Comparison of ENCODE assay signal across 11 cellular contexts in genomic region chr4:82217986-82218715, GRCh38.
A peak's percentile ranks its signal among the peaks of the same experiment; 100 is the strongest.
DNase-seq lines count a peak whose midpoint lies in the region; ATAC-seq, FAIRE-seq and TF ChIP-seq lines count a peak whose summit lies in the region.
"Had no signal": no experiment of that assay in that cellular context is flagged by ENCODE, and none has a peak within 500 bp of the region (broad histone marks: within the 10 kb centered on the region; RNA-seq: fewer than 3 reads in every experiment).

No MANE protein-coding gene starts in this region.

- no peaks in the 10 kb centered on the region for H3K36me3 ChIP-seq in IMR-90 (ENCODE audit: control insufficient read depth, insufficient read depth, low read length)
- H3K36me3 ChIP-seq in bronchial epithelial cell (ENCODE audit: control insufficient read depth, insufficient read depth, low read length): no peaks in the 10 kb centered on the region
- no peaks in the 10 kb centered on the region for H3K36me3 ChIP-seq in neural progenitor cell

- H3K4me1 Mint-ChIP-seq in neural progenitor cell: no peaks in the 10 kb centered on the region

- H2AFZ ChIP-seq in IMR-90 (replicated peaks; ENCODE audit: low read length, poor library complexity) (no peak overlapping the region), neural progenitor cell (replicated peaks) (no peak overlapping the region)

- H2BK120ac ChIP-seq in IMR-90 (ENCODE audit: low read depth, low read length): no peak overlapping the region

- H3K27ac ChIP-seq in IMR-90 (ENCODE audit: insufficient read depth, low read length): no peak overlapping the region
- no peak overlapping the region for H3K27ac ChIP-seq in neural progenitor cell

- H3K4ac ChIP-seq in IMR-90 (ENCODE audit: low read depth, low read length): no peak overlapping the region

- H2BK15ac ChIP-seq in IMR-90 (ENCODE audit: low read depth, low read length): no peak overlapping the region

- dilution Hi-C loops in IMR-90 (cut with HindIII; ENCODE audit: low sequenced_read_pairs, unreplicated experiment): no loop called here

- H3K79me1 ChIP-seq in IMR-90 (ENCODE audit: low read depth in 1 of 2, low read length in 2 of 2): no peaks in the 10 kb centered on the region

- no peaks in the 10 kb centered on the region for H3K79me2 ChIP-seq in neural progenitor cell (ENCODE audit: low read depth)

- H3K23ac ChIP-seq in IMR-90 (ENCODE audit: low read depth, low read length): no peak overlapping the region

- peaks cover 3% of the 10 kb centered on the region for H3F3A ChIP-seq in neural progenitor cell (ENCODE audit: low read depth)

- CTCF ChIA-PET in IMR-90 (lab: Yijun Ruan, JAX): no interaction called here

- no peaks in the 10 kb centered on the region for H3K27me3 Mint-ChIP-seq in neural progenitor cell (ENCODE audit: insufficient read depth, low read depth)
- H3K27me3 Mint-ChIP-seq: activated naive CD8-positive, alpha-beta T cell had no signal

- H3K4me3 Mint-ChIP-seq in neural progenitor cell: no peak overlapping the region
- H3K4me3 Mint-ChIP-seq: activated naive CD8-positive, alpha-beta T cell had no signal

- ATAC-seq in IMR-90 (ENCODE audit: low read depth): no peak

- no peak overlapping the region for H3K4me2 ChIP-seq in IMR-90 (ENCODE audit: low read depth, low read length)
- no peak overlapping the region for H3K4me2 ChIP-seq in neural progenitor cell

- TF ChIP-seq POLR2A in IMR-90 (IDR thresholded peaks at IDR 0.05; ENCODE audit: low read depth, low read length): no peak

- no peak overlapping the region for H3K14ac ChIP-seq in IMR-90 (replicated peaks; ENCODE audit: low read depth, low read length)

- no peak overlapping the region for H2BK20ac ChIP-seq in IMR-90 (ENCODE audit: low read depth, low read length)

- no peaks in the 10 kb centered on the region for H3K9me3 Mint-ChIP-seq in neural progenitor cell

- peak; percentile 15 for DNase-seq in NCI-H748 (lab: John Stamatoyannopoulos, UW; ENCODE audit: unreplicated experiment)
- DNase-seq in NCI-H748 treated with DMSO at 0.1 percent for 48 hours (lab: John Stamatoyannopoulos, UW): no peak
- no peak for DNase-seq in IMR-90
- peak; percentile 22 for DNase-seq in bronchial epithelial cell (ENCODE audit: low read depth)
- peak; percentile 19 for DNase-seq in neural progenitor cell (ENCODE audit: low spot score)
- DNase-seq in ureter (ENCODE audit: low spot score): no peak
- no peak for DNase-seq in activated CD4-positive, CD25-positive, alpha-beta regulatory T cell (lab: John Stamatoyannopoulos, UW)
- no peak for DNase-seq in UCSD-AML1 (lab: John Stamatoyannopoulos, UW; ENCODE audit: unreplicated experiment)
- DNase-seq: C1 segment of cervical spinal cord, retina had no signal

- H3K56ac ChIP-seq in IMR-90 (ENCODE audit: extremely low read depth, insufficient read depth, low read length): no peak overlapping the region

- no peaks in the 10 kb centered on the region; the same call in 1 of the 2 replicates for H3K27me3 ChIP-seq in IMR-90 (ENCODE audit: control insufficient read depth, insufficient read depth, low read length)
- peaks cover 3% of the 10 kb centered on the region for H3K27me3 ChIP-seq in bronchial epithelial cell (ENCODE audit: control insufficient read depth, insufficient read depth, low read length)
- no peaks in the 10 kb centered on the region for H3K27me3 ChIP-seq in neural progenitor cell

- no peak overlapping the region for H2AK9ac ChIP-seq in IMR-90 (replicated peaks; ENCODE audit: low read depth, low read length, poor library complexity)

- no peaks in the 10 kb centered on the region for H3K9me1 ChIP-seq in IMR-90 (ENCODE audit: insufficient read depth, low read length)

- H3K4me1 ChIP-seq in IMR-90 (ENCODE audit: control insufficient read depth, insufficient read depth, low read length): no peaks in the 10 kb centered on the region
- H3K4me1 ChIP-seq in neural progenitor cell: no peaks in the 10 kb centered on the region

- no peak overlapping the region for H4K8ac ChIP-seq in IMR-90 (ENCODE audit: low read depth in 2 of 2, low read length in 2 of 2)

- H3K18ac ChIP-seq in IMR-90 (ENCODE audit: low read depth, low read length): no peak overlapping the region

- H3K9ac ChIP-seq in IMR-90 (ENCODE audit: low read depth, low read length) (no peak overlapping the region), neural progenitor cell (no peak overlapping the region)

- H4K5ac ChIP-seq in IMR-90 (ENCODE audit: low read depth, low read length): no peak overlapping the region

- no peak for FAIRE-seq in bronchial epithelial cell (lab: Jason Lieb, UNC)

- no peak overlapping the region for H2AK5ac ChIP-seq in IMR-90 (ENCODE audit: low read depth, low read length)

- H3K9me3 ChIP-seq in IMR-90 (ENCODE audit: control insufficient read depth, insufficient read depth, low read length) (no peaks in the 10 kb centered on the region), neural progenitor cell (ENCODE audit: low read depth) (no peaks in the 10 kb centered on the region)

- H3K36me3 Mint-ChIP-seq in neural progenitor cell: no peaks in the 10 kb centered on the region
- H3K36me3 Mint-ChIP-seq: activated naive CD8-positive, alpha-beta T cell had no signal

- H2BK5ac ChIP-seq in IMR-90 (ENCODE audit: low read depth, low read length, poor library complexity, severe bottlenecking): no peak overlapping the region

- intact Hi-C loops in IMR-90 (cut with micrococcal nuclease): no loop called here

- no peak overlapping the region for H3K4me3 ChIP-seq in IMR-90 (ENCODE audit: insufficient read depth, low read depth, low read length)
- H3K4me3 ChIP-seq in bronchial epithelial cell (ENCODE audit: low read depth, low read length): no peak overlapping the region
- H3K4me3 ChIP-seq in neural progenitor cell: no peak overlapping the region

- H3K27ac Mint-ChIP-seq in neural progenitor cell: no peak overlapping the region
- H3K27ac Mint-ChIP-seq: activated naive CD8-positive, alpha-beta T cell had no signal

- WGBS in IMR-90 (ENCODE audit: extremely low coverage in 2 of 2, insufficient read length in 1 of 2), 2 experiments: 35% methylated on average over 2 of the region's 3 CpGs; no CpG with 5 or more reads in 1 of the 2 experiments

- no peak for TF ChIP-seq RAD21 in IMR-90 (IDR thresholded peaks at IDR 0.05; ENCODE audit: low read length)

- H4K20me1 ChIP-seq in IMR-90 (ENCODE audit: insufficient read depth, low read length): no peaks in the 10 kb centered on the region
- no peaks in the 10 kb centered on the region for H4K20me1 ChIP-seq in neural progenitor cell (ENCODE audit: low read depth)

- POLR2A ChIA-PET in IMR-90 (lab: Charles Lee; ENCODE audit: unreplicated experiment): no interaction called here

- BruUV-seq in IMR-90 (replicated peaks; lab: Mats Ljungman, UMichigan): no TSS peak

- in situ Hi-C loops in IMR-90 (cut with MboI; ENCODE audit: low sequenced_read_pairs): no loop called here

- TF ChIP-seq CTCF in IMR-90 (conservative IDR thresholded peaks at IDR 0.05; ENCODE audit: low read depth, low read length) (peak; percentile 26), bronchial epithelial cell (IDR thresholded peaks at IDR 0.05; ENCODE audit: insufficient read depth, low read length, severe bottlenecking) (peak; percentile 58), neural progenitor cell (IDR thresholded peaks at IDR 0.05) (peak; percentile 41)

- no peak overlapping the region for H4K91ac ChIP-seq in IMR-90 (ENCODE audit: insufficient read depth, low read depth, low read length)

TF ChIP-seq in IMR-90, 13 proteins besides CTCF, POLR2A, EP300 and RAD21:
- TF ChIP-seq, protein P1, sequence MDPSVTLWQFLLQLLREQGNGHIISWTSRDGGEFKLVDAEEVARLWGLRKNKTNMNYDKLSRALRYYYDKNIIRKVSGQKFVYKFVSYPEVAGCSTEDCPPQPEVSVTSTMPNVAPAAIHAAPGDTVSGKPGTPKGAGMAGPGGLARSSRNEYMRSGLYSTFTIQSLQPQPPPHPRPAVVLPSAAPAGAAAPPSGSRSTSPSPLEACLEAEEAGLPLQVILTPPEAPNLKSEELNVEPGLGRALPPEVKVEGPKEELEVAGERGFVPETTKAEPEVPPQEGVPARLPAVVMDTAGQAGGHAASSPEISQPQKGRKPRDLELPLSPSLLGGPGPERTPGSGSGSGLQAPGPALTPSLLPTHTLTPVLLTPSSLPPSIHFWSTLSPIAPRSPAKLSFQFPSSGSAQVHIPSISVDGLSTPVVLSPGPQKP (IDR thresholded peaks at IDR 0.05; ENCODE audit: borderline replicate concordance, low read depth, low read length): no peak
- TF ChIP-seq MAFK (IDR thresholded peaks at IDR 0.05; ENCODE audit: low read depth, low read length): 0 out of 2 replicates have a peak, but pooled peaks have one; percentile 18
TF ChIP-seq in IMR-90: peak in this region for 1.

Comparison
In these comparisons a context has a peak if more than half of its experiments do, and no peak if none do; other contexts are left out.
1. DNase-seq: peak in NCI-H748 (single experiment), bronchial epithelial cell (single experiment) and neural progenitor cell (single experiment); none in NCI-H748 treated with DMSO at 0.1 percent for 48 hours (single experiment), IMR-90 (single experiment), ureter (single experiment), activated CD4-positive, CD25-positive, alpha-beta regulatory T cell (0 of 4) and UCSD-AML1 (single experiment).
2. Peak in every context shown above with its lines, with median percentiles within 50 percentile points of each other: CTCF ChIP-seq.